Comparison of ENCODE assay signal across 15 cellular contexts in genomic region chr16:87959391-87959968, GRCh38. TPM values are rescaled to one million over a fixed set of nuclear protein-coding genes. Genes with fewer than 3 reads are reported as not detected.
DNase-seq lines count a peak whose midpoint lies in the region; ATAC-seq and TF ChIP-seq lines count a peak whose summit lies in the region.
"Had no signal": no experiment of that assay in that cellular context is flagged by ENCODE, and none has a peak within 500 bp of the region (broad histone marks: within the 10 kb centered on the region; RNA-seq: fewer than 3 reads in every experiment).

No MANE protein-coding gene starts in this region.

- H3K9me3 ChIP-seq in CD4-positive, CD25-positive, alpha-beta regulatory T cell (ENCODE audit: control insufficient read depth in 2 of 2, low read length in 2 of 2), result no peaks in the 10 kb centered on the region
- H3K9me3 ChIP-seq in HEK293 (ENCODE audit: control insufficient read depth, insufficient read depth, low read depth, low read length) (no peaks in the 10 kb centered on the region), Peyer's patch (no peaks in the 10 kb centered on the region)

- H3K27ac Mint-ChIP-seq in CD4-positive, CD25-positive, alpha-beta regulatory T cell, result peak overlapping the region; percentile 93 to 99 (median 96)
- peak overlapping the region; percentile 67 for H3K27ac Mint-ChIP-seq in activated naive CD8-positive, alpha-beta T cell treated with anti-CD3 and anti-CD28 coated beads, Interleukin-2, amount 10 ng/mL, durations not matched to agents 7 days and 5 days
- H3K27ac Mint-ChIP-seq in natural killer cell treated with Interleukin-12 subunit alpha and Interleukin-12 subunit beta and Interleukin-15 and Interleukin-18, amount 100 ng/mL, for 72 hours, result peak overlapping the region in 1 of 2 donors; percentile 95

- H3K27ac ChIP-seq in CD4-positive, CD25-positive, alpha-beta regulatory T cell (ENCODE audit: insufficient read depth, low read length, poor library complexity, severe bottlenecking), result peak overlapping the region; percentile 58
- H3K27ac ChIP-seq in HEK293 (ENCODE audit: extremely low read depth, low read depth, low read length), result no peak overlapping the region
- peak overlapping the region in 1 of 4 donors; percentile 1 for H3K27ac ChIP-seq in Peyer's patch
- H3K27ac ChIP-seq: brain microvascular endothelial cell had no signal

- POLR2A ChIA-PET in HEK293 (lab: Yijun Ruan, JAX), result interaction anchor here (1.6 kb wide), 1 partner anchor 9 kb away, joined by 5 read pairs; the partner anchor contains the start of gene BANP
- POLR2A ChIA-PET in activated naive CD8-positive, alpha-beta T cell treated with anti-CD3 and anti-CD28 coated beads, Interleukin-2, amount 10 ng/mL, durations not matched to agents 7 days and 5 days (lab: Charles Lee), result interaction anchor here (0.5 kb wide), 1 partner anchor 12 kb away, joined by 3 read pairs; no protein-coding TSS in a partner anchor

- no peaks in the 10 kb centered on the region for H3K9me3 Mint-ChIP-seq in CD4-positive, CD25-positive, alpha-beta regulatory T cell
- no peaks in the 10 kb centered on the region for H3K9me3 Mint-ChIP-seq in activated naive CD8-positive, alpha-beta T cell treated with anti-CD3 and anti-CD28 coated beads, Interleukin-2, amount 10 ng/mL, durations not matched to agents 7 days and 5 days
- no peaks in the 10 kb centered on the region for H3K9me3 Mint-ChIP-seq in natural killer cell treated with Interleukin-12 subunit alpha and Interleukin-12 subunit beta and Interleukin-15 and Interleukin-18, amount 100 ng/mL, for 72 hours

- no peak for ATAC-seq in CD4-positive, CD25-positive, alpha-beta regulatory T cell (ENCODE audit: low read depth in 2 of 2)
- ATAC-seq in activated naive CD8-positive, alpha-beta T cell treated with anti-CD3 and anti-CD28 coated beads, Interleukin-2, amount 10 ng/mL, durations not matched to agents 7 days and 5 days (ENCODE audit: low read depth), result no peak
- no peak for ATAC-seq in natural killer cell treated with Interleukin-12 subunit alpha and Interleukin-12 subunit beta and Interleukin-15 and Interleukin-18, amount 100 ng/mL, for 72 hours
- no peak for ATAC-seq in SK-N-SH treated with all-trans-retinoic acid at 6 μM for 48 hours
- ATAC-seq: PC-3 had no signal

- no peaks in the 10 kb centered on the region for H3K27me3 ChIP-seq in CD4-positive, CD25-positive, alpha-beta regulatory T cell (ENCODE audit: control insufficient read depth, insufficient read depth, low read length)
- H3K27me3 ChIP-seq in Peyer's patch, result no peaks in the 10 kb centered on the region
- H3K27me3 ChIP-seq: brain microvascular endothelial cell had no signal

- peaks cover 9% of the 10 kb centered on the region for H3K36me3 ChIP-seq in CD4-positive, CD25-positive, alpha-beta regulatory T cell (ENCODE audit: control insufficient read depth, insufficient read depth, low read length)
- H3K36me3 ChIP-seq in HEK293 (ENCODE audit: control insufficient read depth in 2 of 2, insufficient read depth in 1 of 2, low read length in 2 of 2) (peaks cover 0 to 27% of the 10 kb centered on the region in 2 experiments; a peak in 1 of 3 replicates), Peyer's patch (peaks cover 0 to 5% (median 0%) of the 10 kb centered on the region in 3 donors)

- no peaks in the 10 kb centered on the region for H3K27me3 Mint-ChIP-seq in CD4-positive, CD25-positive, alpha-beta regulatory T cell
- H3K27me3 Mint-ChIP-seq in activated naive CD8-positive, alpha-beta T cell treated with anti-CD3 and anti-CD28 coated beads, Interleukin-2, amount 10 ng/mL, durations not matched to agents 7 days and 5 days, result no peaks in the 10 kb centered on the region
- no peaks in the 10 kb centered on the region for H3K27me3 Mint-ChIP-seq in natural killer cell treated with Interleukin-12 subunit alpha and Interleukin-12 subunit beta and Interleukin-15 and Interleukin-18, amount 100 ng/mL, for 72 hours

- no peak for DNase-seq in CD4-positive, CD25-positive, alpha-beta regulatory T cell
- no peak for DNase-seq in activated naive CD8-positive, alpha-beta T cell treated with anti-CD3 and anti-CD28 coated beads, Interleukin-2, amount 10 ng/mL, durations not matched to agents 7 days and 5 days
- DNase-seq in natural killer cell treated with Interleukin-12 subunit alpha and Interleukin-12 subunit beta and Interleukin-15 and Interleukin-18, amount 100 ng/mL, for 72 hours (ENCODE audit: low spot score), result peak; percentile 68
- DNase-seq in stimulated activated CD4-positive, alpha-beta T cell treated with anti-CD3 and anti-CD28 coated beads, Interleukin-4, amount 100 ng/mL, for 4 hours, result no peak
- DNase-seq in Peyer's patch, result no peak
- DNase-seq: activated CD8-positive, alpha-beta memory T cell treated with anti-CD3 and anti-CD28 coated beads, Interleukin-2, amount 50 U/mL, for 4 hours; brain microvascular endothelial cell; hypothalamus; PC-3; stimulated activated CD4-positive, alpha-beta T cell treated with anti-CD3 and anti-CD28 coated beads, Interleukin-1b, Interleukin-23, amount 100 ng/mL, for 48 hours; stimulated activated naive CD4-positive, alpha-beta T cell had no signal

- peaks cover 85% of the 10 kb centered on the region for H3K4me1 ChIP-seq in CD4-positive, CD25-positive, alpha-beta regulatory T cell (ENCODE audit: control insufficient read depth, insufficient read depth, low read length, poor library complexity, severe bottlenecking)
- peaks cover 16% of the 10 kb centered on the region for H3K4me1 ChIP-seq in HEK293 (ENCODE audit: control insufficient read depth, insufficient read depth, low read length)
- peaks cover 0 to 22% (median 17%) of the 10 kb centered on the region in 4 donors for H3K4me1 ChIP-seq in Peyer's patch

- H3K4me1 Mint-ChIP-seq in CD4-positive, CD25-positive, alpha-beta regulatory T cell, result peaks cover 36 to 96% (median 76%) of the 10 kb centered on the region in 4 donors
- H3K4me1 Mint-ChIP-seq in activated naive CD8-positive, alpha-beta T cell treated with anti-CD3 and anti-CD28 coated beads, Interleukin-2, amount 10 ng/mL, durations not matched to agents 7 days and 5 days, result peaks cover 50% of the 10 kb centered on the region
- H3K4me1 Mint-ChIP-seq in natural killer cell treated with Interleukin-12 subunit alpha and Interleukin-12 subunit beta and Interleukin-15 and Interleukin-18, amount 100 ng/mL, for 72 hours (ENCODE audit: low read depth in 2 of 2), result peaks cover 57 to 78% of the 10 kb centered on the region in 2 donors

- TF ChIP-seq POLR2A in Peyer's patch (IDR thresholded peaks at IDR 0.05), result no peak

- CTCF ChIA-PET in HEK293 (lab: Yijun Ruan, JAX), result no interaction called here

- H3K36me3 Mint-ChIP-seq in CD4-positive, CD25-positive, alpha-beta regulatory T cell, result peaks cover 13% of the 10 kb centered on the region
- H3K36me3 Mint-ChIP-seq in activated naive CD8-positive, alpha-beta T cell treated with anti-CD3 and anti-CD28 coated beads, Interleukin-2, amount 10 ng/mL, durations not matched to agents 7 days and 5 days, result peaks cover 12% of the 10 kb centered on the region
- no peaks in the 10 kb centered on the region for H3K36me3 Mint-ChIP-seq in natural killer cell treated with Interleukin-12 subunit alpha and Interleukin-12 subunit beta and Interleukin-15 and Interleukin-18, amount 100 ng/mL, for 72 hours

- H3K4me3 ChIP-seq in CD4-positive, CD25-positive, alpha-beta regulatory T cell (ENCODE audit: low read depth, low read length), result peak overlapping the region; percentile 40
- H3K4me3 ChIP-seq in HEK293 (ENCODE audit: low read depth, low read length), result no peak overlapping the region
- no peak overlapping the region for H3K4me3 ChIP-seq in Peyer's patch
- H3K4me3 ChIP-seq: lung had no signal

- peak overlapping the region; percentile 56 to 87 (median 76) for H3K4me3 Mint-ChIP-seq in CD4-positive, CD25-positive, alpha-beta regulatory T cell
- H3K4me3 Mint-ChIP-seq in activated naive CD8-positive, alpha-beta T cell treated with anti-CD3 and anti-CD28 coated beads, Interleukin-2, amount 10 ng/mL, durations not matched to agents 7 days and 5 days, result peak overlapping the region; percentile 55
- H3K4me3 Mint-ChIP-seq in natural killer cell treated with Interleukin-12 subunit alpha and Interleukin-12 subunit beta and Interleukin-15 and Interleukin-18, amount 100 ng/mL, for 72 hours, result peak overlapping the region; percentile 71

- no peak for TF ChIP-seq CTCF in HEK293 (tag by site-specific recombination; IDR thresholded peaks at IDR 0.05)
- TF ChIP-seq CTCF in Peyer's patch (IDR thresholded peaks at IDR 0.05), result no peak

TF ChIP-seq in HEK293, 187 proteins besides CTCF, POLR2A, EP300 and RAD21 (continues in another document):
- TF ChIP-seq ZNF423 (tag by site-specific recombination; IDR thresholded peaks at IDR 0.05) (peak; percentile 34; the same call in 1 of the 2 replicates), ZNF404 (tag by site-specific recombination; IDR thresholded peaks at IDR 0.05) (no peak), KLF1 (tag by site-specific recombination; IDR thresholded peaks at IDR 0.05) (0 out of 2 replicates have a peak, but pooled peaks have one; percentile 22), ZNF138 (tag by site-specific recombination; IDR thresholded peaks at IDR 0.05; ENCODE audit: borderline replicate concordance) (no peak), ZNF341 (tag by site-specific recombination; IDR thresholded peaks at IDR 0.05; ENCODE audit: low read depth) (peak; percentile 94)

TF ChIP-seq in SK-N-SH treated with all-trans-retinoic acid at 6 μM for 48 hours, 23 proteins besides CTCF, POLR2A, EP300 and RAD21 (continues in another document):
- TF ChIP-seq ZC3H10 (CRISPR knock-in tag; IDR thresholded peaks at IDR 0.05), result no peak
- no peak for TF ChIP-seq OSR1 (CRISPR knock-in tag; IDR thresholded peaks at IDR 0.05)
- TF ChIP-seq ZNF8 (CRISPR knock-in tag; IDR thresholded peaks at IDR 0.05), result no peak

RNA-seq across cellular contexts. Expression of gene BANP, which starts 8.2 kb away (rescaled TPM):
- 114 TPM for total RNA-seq in CD4-positive, CD25-positive, alpha-beta regulatory T cell
- polyA plus RNA-seq in CD4-positive, CD25-positive, alpha-beta regulatory T cell, result 10 to 100 TPM; 20.4 to 27.6 (median 25.9) TPM
- 10 to 100 TPM; 50.2 to 55.1 TPM for total RNA-seq in activated naive CD8-positive, alpha-beta T cell treated with anti-CD3 and anti-CD28 coated beads, Interleukin-2, amount 10 ng/mL, durations not matched to agents 7 days and 5 days
- total RNA-seq in natural killer cell treated with Interleukin-12 subunit alpha and Interleukin-12 subunit beta and Interleukin-15 and Interleukin-18, amount 100 ng/mL, for 72 hours, result 10 to 100 TPM; 31.3 to 59.2 TPM
- 100 to 1,000 TPM in 1 of 4 donors, 10 to 100 TPM in 3; 27.6 to 113 (median 42.7) TPM for total RNA-seq in Peyer's patch

RNA-seq across cellular contexts. Expression of gene CA5A, which starts 23.2 kb away (rescaled TPM):
- total RNA-seq in CD4-positive, CD25-positive, alpha-beta regulatory T cell, result not detected
- polyA plus RNA-seq in CD4-positive, CD25-positive, alpha-beta regulatory T cell, result not detected
- not detected for total RNA-seq in activated naive CD8-positive, alpha-beta T cell treated with anti-CD3 and anti-CD28 coated beads, Interleukin-2, amount 10 ng/mL, durations not matched to agents 7 days and 5 days
- not detected for total RNA-seq in natural killer cell treated with Interleukin-12 subunit alpha and Interleukin-12 subunit beta and Interleukin-15 and Interleukin-18, amount 100 ng/mL, for 72 hours
- not detected for total RNA-seq in Peyer's patch
- total RNA-seq: endothelial cell of umbilical vein, PC-3 had no signal
- polyA plus RNA-seq: endothelial cell of umbilical vein had no signal
